In the genomic region with DNA sequence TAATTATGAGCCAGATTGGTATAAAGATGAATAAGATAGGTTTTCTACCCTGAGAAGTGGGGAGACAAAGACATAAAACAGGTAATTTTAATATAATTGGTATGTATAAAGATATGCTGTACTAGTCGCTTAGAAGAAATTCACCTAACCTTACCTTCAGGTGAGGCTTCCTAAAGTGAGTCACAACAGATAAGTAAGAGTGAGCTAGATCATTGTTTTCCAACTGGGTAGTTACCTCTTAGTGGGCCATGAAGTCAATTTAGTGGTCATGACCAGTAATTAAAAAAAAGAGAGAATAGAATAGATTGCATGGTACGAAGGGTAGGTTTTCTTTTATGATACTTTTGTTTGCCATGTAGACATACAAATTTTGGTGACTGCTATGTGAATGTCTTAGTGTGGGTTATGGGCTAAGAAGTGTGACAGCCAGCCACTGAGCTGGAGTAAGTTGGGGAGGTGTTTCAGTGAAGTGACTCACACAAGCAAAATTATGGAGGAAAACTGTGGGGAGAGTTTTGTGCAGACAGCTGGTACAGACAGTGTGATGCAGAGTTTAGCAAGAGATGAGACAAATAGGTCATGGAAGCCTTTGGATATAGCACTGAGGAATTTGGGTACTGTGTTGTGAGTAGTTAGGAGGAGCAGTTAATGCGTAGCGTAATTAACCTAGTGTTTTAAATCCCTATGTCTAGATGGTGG, we compare ENCODE assay signal across 16 cellular contexts. TPM values are rescaled to one million over a fixed set of nuclear protein-coding genes. Genes with fewer than 3 reads are reported as not detected.
DNase-seq lines count a peak whose midpoint lies in the region; ATAC-seq and TF ChIP-seq lines count a peak whose summit lies in the region.
"Had no signal": no experiment of that assay in that cellular context is flagged by ENCODE, and none has a peak within 500 bp of the region (broad histone marks: within the 10 kb centered on the region; RNA-seq: fewer than 3 reads in every experiment).

No MANE protein-coding gene starts in this region.

- peak overlapping the region; percentile 34 for H3K4me3 Mint-ChIP-seq in activated T-cell treated with anti-CD3 and anti-CD28 coated beads, Interleukin-2, amount 50 U/mL, for 24 hours
- no peak overlapping the region for H3K4me3 Mint-ChIP-seq in activated CD4-positive, alpha-beta memory T cell treated with anti-CD3 and anti-CD28 coated beads for 36 hours
- H3K4me3 Mint-ChIP-seq in stimulated activated naive B cell treated with anti-CD40 and anti-IgM and Interleukin-4, amounts not matched to agents 10 μg/mL and 1 μg/mL and 100 μg/mL, for 72 hours = no peak overlapping the region
- H3K4me3 Mint-ChIP-seq in endodermal cell = no peak overlapping the region

- no peak overlapping the region for H3K9ac ChIP-seq in endodermal cell (ENCODE audit: extremely low read depth, low read length, poor library complexity, severe bottlenecking)

- no peaks in the 10 kb centered on the region for H3K27me3 Mint-ChIP-seq in activated T-cell treated with anti-CD3 and anti-CD28 coated beads, Interleukin-2, amount 50 U/mL, for 24 hours
- H3K27me3 Mint-ChIP-seq in activated CD4-positive, alpha-beta memory T cell treated with anti-CD3 and anti-CD28 coated beads for 36 hours = no peaks in the 10 kb centered on the region
- no peaks in the 10 kb centered on the region for H3K27me3 Mint-ChIP-seq in stimulated activated naive B cell treated with anti-CD40 and anti-IgM and Interleukin-4, amounts not matched to agents 10 μg/mL and 1 μg/mL and 100 μg/mL, for 72 hours
- no peaks in the 10 kb centered on the region for H3K27me3 Mint-ChIP-seq in endodermal cell (ENCODE audit: insufficient read depth)

- 92 to 100% methylated on average over 2 to 4 of the region's 4 CpGs for WGBS in endodermal cell (ENCODE audit: insufficient coverage in 1 of 2, insufficient read length in 1 of 2), 2 experiments

- H3K9me3 Mint-ChIP-seq in activated T-cell treated with anti-CD3 and anti-CD28 coated beads, Interleukin-2, amount 50 U/mL, for 24 hours = no peaks in the 10 kb centered on the region
- no peaks in the 10 kb centered on the region for H3K9me3 Mint-ChIP-seq in activated CD4-positive, alpha-beta memory T cell treated with anti-CD3 and anti-CD28 coated beads for 36 hours
- H3K9me3 Mint-ChIP-seq in stimulated activated naive B cell treated with anti-CD40 and anti-IgM and Interleukin-4, amounts not matched to agents 10 μg/mL and 1 μg/mL and 100 μg/mL, for 72 hours = no peaks in the 10 kb centered on the region
- H3K9me3 Mint-ChIP-seq in endodermal cell = peaks cover 4% of the 10 kb centered on the region

- H3K4me1 Mint-ChIP-seq in activated T-cell treated with anti-CD3 and anti-CD28 coated beads, Interleukin-2, amount 50 U/mL, for 24 hours (ENCODE audit: low read depth) = peaks cover 71% of the 10 kb centered on the region
- H3K4me1 Mint-ChIP-seq in activated CD4-positive, alpha-beta memory T cell treated with anti-CD3 and anti-CD28 coated beads for 36 hours (ENCODE audit: low read depth) = peaks cover 51% of the 10 kb centered on the region
- H3K4me1 Mint-ChIP-seq in stimulated activated naive B cell treated with anti-CD40 and anti-IgM and Interleukin-4, amounts not matched to agents 10 μg/mL and 1 μg/mL and 100 μg/mL, for 72 hours = peaks cover 18 to 35% of the 10 kb centered on the region in 2 donors
- peaks cover 2% of the 10 kb centered on the region for H3K4me1 Mint-ChIP-seq in endodermal cell

- no peaks in the 10 kb centered on the region for H3K27me3 ChIP-seq in endodermal cell (ENCODE audit: control insufficient read depth, insufficient read depth, low read length, poor library complexity, severe bottlenecking)
- H3K27me3 ChIP-seq: neutrophil, spleen had no signal

- intact Hi-C loops in activated CD4-positive, alpha-beta memory T cell treated with anti-CD3 and anti-CD28 coated beads for 36 hours (cut with micrococcal nuclease) = loop anchor here (1.0 kb wide), 1 partner anchor 8 kb away; no protein-coding TSS in a partner anchor

- ATAC-seq in stimulated activated naive B cell treated with anti-CD40 and anti-IgM and Interleukin-4, amounts not matched to agents 10 μg/mL and 1 μg/mL and 100 μg/mL, for 72 hours (replicated peaks) = no peak
- ATAC-seq: left cardiac atrium had no signal

- no peak overlapping the region for H3K4me3 ChIP-seq in foreskin fibroblast (ENCODE audit: low read depth in 1 of 2, low read length in 2 of 2)
- H3K4me3 ChIP-seq in endodermal cell (ENCODE audit: low read length) = no peak overlapping the region
- H3K4me3 ChIP-seq: spleen had no signal

- H3K36me3 Mint-ChIP-seq in activated T-cell treated with anti-CD3 and anti-CD28 coated beads, Interleukin-2, amount 50 U/mL, for 24 hours (ENCODE audit: low read depth) = peaks cover 88% of the 10 kb centered on the region
- peaks cover 60% of the 10 kb centered on the region for H3K36me3 Mint-ChIP-seq in activated CD4-positive, alpha-beta memory T cell treated with anti-CD3 and anti-CD28 coated beads for 36 hours
- H3K36me3 Mint-ChIP-seq in stimulated activated naive B cell treated with anti-CD40 and anti-IgM and Interleukin-4, amounts not matched to agents 10 μg/mL and 1 μg/mL and 100 μg/mL, for 72 hours = peaks cover 38 to 48% of the 10 kb centered on the region in 2 donors
- H3K36me3 Mint-ChIP-seq in endodermal cell (ENCODE audit: low read depth) = peaks cover 54% of the 10 kb centered on the region

- H3K27ac Mint-ChIP-seq in activated T-cell treated with anti-CD3 and anti-CD28 coated beads, Interleukin-2, amount 50 U/mL, for 24 hours = peak overlapping the region; percentile 86
- peak overlapping the region; percentile 73 for H3K27ac Mint-ChIP-seq in activated CD4-positive, alpha-beta memory T cell treated with anti-CD3 and anti-CD28 coated beads for 36 hours
- peak overlapping the region; percentile 44 for H3K27ac Mint-ChIP-seq in stimulated activated naive B cell treated with anti-CD40 and anti-IgM and Interleukin-4, amounts not matched to agents 10 μg/mL and 1 μg/mL and 100 μg/mL, for 72 hours
- H3K27ac Mint-ChIP-seq in endodermal cell = no peak overlapping the region

- H3K27ac ChIP-seq in endodermal cell (ENCODE audit: low read depth, low read length) = no peak overlapping the region

- peaks cover 8% of the 10 kb centered on the region for H3K9me3 ChIP-seq in endodermal cell (ENCODE audit: control insufficient read depth, low read length)
- H3K9me3 ChIP-seq: neutrophil, spleen had no signal

- CTCF ChIA-PET in activated CD4-positive, alpha-beta memory T cell treated with anti-CD3 and anti-CD28 coated beads for 36 hours (lab: Charles Lee) = interaction anchor here (1.1 kb wide), 1 partner anchor 37 kb away, joined by 4 read pairs; no protein-coding TSS in a partner anchor

- no peaks in the 10 kb centered on the region for H3K4me1 ChIP-seq in endodermal cell (ENCODE audit: control insufficient read depth, insufficient read depth, low read length)

- no peak for DNase-seq in activated T-cell treated with anti-CD3 and anti-CD28 coated beads, Interleukin-2, amount 50 U/mL, for 24 hours
- no peak for DNase-seq in activated T-cell treated with anti-CD3 and anti-CD28 coated beads, Interleukin-2, amount 50 U/mL, for 48 hours
- DNase-seq in activated CD4-positive, alpha-beta memory T cell treated with anti-CD3 and anti-CD28 coated beads for 36 hours = peak; percentile 21
- DNase-seq in foreskin fibroblast = peak; percentile 32 to 54
- DNase-seq in stimulated activated naive B cell treated with anti-CD40 and anti-IgM and Interleukin-4, amounts not matched to agents 10 μg/mL and 1 μg/mL and 100 μg/mL, for 72 hours = no peak
- no peak for DNase-seq in endodermal cell
- no peak for DNase-seq in cerebellar cortex (ENCODE audit: low spot score)
- DNase-seq in midbrain (lab: John Stamatoyannopoulos, UW) = no peak
- DNase-seq: activated gamma-delta T cell, cortex of kidney, left cardiac atrium, NCI-H1436 treated with DMSO at 0.1 percent for 48 hours, NCI-H748 treated with DMSO at 0.1 percent for 48 hours, SHP77, spleen had no signal

- TF ChIP-seq CTCF in foreskin fibroblast (IDR thresholded peaks at IDR 0.05; ENCODE audit: low read depth, low read length) (no peak), endodermal cell (conservative IDR thresholded peaks at IDR 0.05) (no peak)

- POLR2A ChIA-PET in activated CD4-positive, alpha-beta memory T cell treated with anti-CD3 and anti-CD28 coated beads for 36 hours (lab: Charles Lee) = no interaction called here

- peaks cover 60% of the 10 kb centered on the region for H3K36me3 ChIP-seq in endodermal cell (ENCODE audit: control insufficient read depth, insufficient read depth, low read length)

RNA-seq across cellular contexts. Expression of gene TRNT1, which starts 8.2 kb away (rescaled TPM):
- total RNA-seq in activated CD4-positive, alpha-beta memory T cell treated with anti-CD3 and anti-CD28 coated beads for 36 hours = 10 to 100 TPM; 51.5 to 53.6 TPM
- 10 to 100 TPM; 31.8 to 33.5 TPM for total RNA-seq in endodermal cell
- 22.4 TPM for polyA plus RNA-seq in endodermal cell (2013, experiment 1 of 2)
- 22.1 TPM for polyA plus RNA-seq in endodermal cell (2013, experiment 2 of 2)

RNA-seq across cellular contexts. Expression of gene IL5RA, which starts 24.7 kb away (rescaled TPM):
- under 1 TPM; 0.15 to 0.74 TPM for total RNA-seq in activated CD4-positive, alpha-beta memory T cell treated with anti-CD3 and anti-CD28 coated beads for 36 hours
- not detected for total RNA-seq in endodermal cell
- not detected for polyA plus RNA-seq in endodermal cell (2013, experiment 1 of 2)
- not detected for polyA plus RNA-seq in endodermal cell (2013, experiment 2 of 2)

RNA-seq across cellular contexts. Expression of gene CRBN, which starts 44.6 kb away (rescaled TPM):
- total RNA-seq in activated CD4-positive, alpha-beta memory T cell treated with anti-CD3 and anti-CD28 coated beads for 36 hours = 10 to 100 TPM; 40.4 to 45.4 TPM
- total RNA-seq in endodermal cell = 10 to 100 TPM; 35.3 to 36.8 TPM
- 47.5 TPM for polyA plus RNA-seq in endodermal cell (2013, experiment 1 of 2)
- polyA plus RNA-seq in endodermal cell (2013, experiment 2 of 2) = 43.9 TPM

Comparison
In these comparisons a context has a peak if more than half of its experiments do, and no peak if none do; other contexts are left out.
1. DNase-seq: peak in activated CD4-positive, alpha-beta memory T cell treated with anti-CD3 and anti-CD28 coated beads for 36 hours (single experiment) and foreskin fibroblast (2 of 2); none in activated T-cell treated with anti-CD3 and anti-CD28 coated beads, Interleukin-2, amount 50 U/mL, for 24 hours (single experiment), activated T-cell treated with anti-CD3 and anti-CD28 coated beads, Interleukin-2, amount 50 U/mL, for 48 hours (0 of 2), stimulated activated naive B cell treated with anti-CD40 and anti-IgM and Interleukin-4, amounts not matched to agents 10 μg/mL and 1 μg/mL and 100 μg/mL, for 72 hours (single experiment), endodermal cell (single experiment), cerebellar cortex (single experiment) and midbrain (single experiment).